1 cellular context compared by ENCODE assay signal in genomic region chr12:53696285-53696654, GRCh38.
TF ChIP-seq lines count a peak whose summit lies in the region.

No MANE protein-coding gene starts in this region.

TF ChIP-seq in endothelial cell of umbilical vein, 7 proteins besides CTCF, POLR2A, EP300 and RAD21:
- TF ChIP-seq FOS (IDR thresholded peaks at IDR 0.05; ENCODE audit: borderline replicate concordance, insufficient read depth, low read length) (no peak), EZH2 (IDR thresholded peaks at IDR 0.05; ENCODE audit: borderline replicate concordance, low read depth, low read length, severe bottlenecking) (no peak), MAX (IDR thresholded peaks at IDR 0.05; ENCODE audit: insufficient read depth, insufficient read length) (no peak), MYC (IDR thresholded peaks at IDR 0.05; ENCODE audit: low read depth, low read length) (no peak), POLR2AphosphoS5 (IDR thresholded peaks at IDR 0.05; ENCODE audit: insufficient read depth, low read depth, low read length) (no peak), JUN (IDR thresholded peaks at IDR 0.05; ENCODE audit: borderline replicate concordance, insufficient read depth, insufficient read length, low read depth) (no peak)
